In the genomic region with DNA sequence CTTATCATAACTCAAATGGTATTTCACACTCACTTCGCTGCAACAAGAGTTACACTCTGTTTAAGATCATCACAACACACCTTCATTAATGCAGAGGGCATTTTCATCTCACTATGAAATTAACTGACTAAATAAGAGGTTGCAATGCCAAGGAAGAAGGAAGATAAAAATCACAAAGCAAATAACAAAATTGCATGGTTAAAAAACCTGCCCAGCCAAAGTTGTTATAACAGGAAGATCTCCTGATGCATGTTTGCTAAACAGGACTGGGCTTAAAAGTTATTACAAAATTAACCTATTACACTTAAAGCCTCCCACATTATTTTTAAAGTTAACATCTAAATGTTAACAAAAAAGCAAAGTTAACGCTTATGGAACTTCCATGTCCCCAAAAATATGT, we compare ENCODE assay signal across 18 cellular contexts. TPM values are rescaled to one million over a fixed set of nuclear protein-coding genes. Genes with fewer than 3 reads are reported as not detected.
A peak's percentile ranks its signal among the peaks of the same experiment; 100 is the strongest.
DNase-seq lines count a peak whose midpoint lies in the region; ATAC-seq and TF ChIP-seq lines count a peak whose summit lies in the region.
"Had no signal": no experiment of that assay in that cellular context is flagged by ENCODE, and none has a peak within 500 bp of the region (broad histone marks: within the 10 kb centered on the region; RNA-seq: fewer than 3 reads in every experiment).

No MANE protein-coding gene starts in this region.

- intact Hi-C loops in PC-3 (cut with micrococcal nuclease): no loop called here
- intact Hi-C loops in prostate gland (cut with DNase I): no loop called here

- ATAC-seq in PC-3: no peak
- ATAC-seq: GM23338 had no signal

- H3K4me3 ChIP-seq in PC-3 (ENCODE audit: low read length) (no peak overlapping the region), prostate gland (no peak overlapping the region)
- H3K4me3 ChIP-seq: BLaER1 treated with 17β-estradiol and CSF1 and Interleukin-3, amounts not matched to agents 10 nM and 100 nM; GM23338 had no signal

- no peak overlapping the region for H2AFZ ChIP-seq in PC-3 (ENCODE audit: low read length)
- H2AFZ ChIP-seq: GM23338 had no signal

- no TSS peak for BruUV-seq in PC-3 (replicated peaks; lab: Mats Ljungman, UMichigan)

- H3K27ac ChIP-seq in PC-3 (ENCODE audit: low read length) (no peak overlapping the region), prostate gland (peak overlapping the region; percentile 60 to 90)
- H3K27ac ChIP-seq: BLaER1 treated with 17β-estradiol and CSF1 and Interleukin-3, amounts not matched to agents 10 nM and 100 nM had no signal

- H3K4me1 ChIP-seq in PC-3 (ENCODE audit: insufficient read depth, low read length) (no peaks in the 10 kb centered on the region), prostate gland (replicated peaks) (peaks cover 11% of the 10 kb centered on the region)
- H3K4me1 ChIP-seq: BLaER1 treated with 17β-estradiol and CSF1 and Interleukin-3, amounts not matched to agents 10 nM and 100 nM had no signal

- H3F3A ChIP-seq in PC-3 (ENCODE audit: low read length, unreplicated experiment): no peaks in the 10 kb centered on the region

- no peaks in the 10 kb centered on the region for H3K9me3 ChIP-seq in PC-3 (ENCODE audit: low read length)
- no peaks in the 10 kb centered on the region for H3K9me3 ChIP-seq in prostate gland
- H3K9me3 ChIP-seq: BLaER1 treated with 17β-estradiol and CSF1 and Interleukin-3, amounts not matched to agents 10 nM and 100 nM had no signal

- no peak overlapping the region for H3K4me2 ChIP-seq in PC-3 (ENCODE audit: low read length)
- H3K4me2 ChIP-seq: BLaER1 treated with 17β-estradiol and CSF1 and Interleukin-3, amounts not matched to agents 10 nM and 100 nM; GM23338 had no signal

- H3K36me3 ChIP-seq in PC-3 (ENCODE audit: low read depth, low read length) (no peaks in the 10 kb centered on the region), prostate gland (no peaks in the 10 kb centered on the region)
- H3K36me3 ChIP-seq: BLaER1 treated with 17β-estradiol and CSF1 and Interleukin-3, amounts not matched to agents 10 nM and 100 nM had no signal

- no peaks in the 10 kb centered on the region for H4K20me1 ChIP-seq in PC-3 (ENCODE audit: low read length)
- H4K20me1 ChIP-seq: BLaER1 treated with 17β-estradiol and CSF1 and Interleukin-3, amounts not matched to agents 10 nM and 100 nM had no signal

- H3K9me2 ChIP-seq in PC-3 (replicated peaks; ENCODE audit: low read length): no peaks in the 10 kb centered on the region

- H3K9ac ChIP-seq in PC-3 (ENCODE audit: low read length): no peak overlapping the region
- H3K9ac ChIP-seq: BLaER1 treated with 17β-estradiol and CSF1 and Interleukin-3, amounts not matched to agents 10 nM and 100 nM had no signal

- 49% methylated on average over 2 of the region's 2 CpGs for WGBS in prostate gland

- TF ChIP-seq CTCF in PC-3 (conservative IDR thresholded peaks at IDR 0.05; ENCODE audit: low read depth, low read length) (no peak), prostate gland (IDR thresholded peaks at IDR 0.05) (no peak)

- POLR2A ChIA-PET in PC-3 (lab: Charles Lee; ENCODE audit: unreplicated experiment): no interaction called here

- CTCF ChIA-PET in PC-3 (lab: Charles Lee): no interaction called here

- no peaks in the 10 kb centered on the region for H3K79me2 ChIP-seq in PC-3 (ENCODE audit: low read length)

- DNase-seq in SIG-M5 treated with dmso at 0.1 percent for 504 hours (lab: John Stamatoyannopoulos, UW; ENCODE audit: unreplicated experiment) (peak; percentile 5), SIG-M5 (lab: John Stamatoyannopoulos, UW) (no peak), PC-3 (peak; percentile 19), prostate gland (ENCODE audit: low spot score) (peak; percentile 48), NCI-H1694 (lab: John Stamatoyannopoulos, UW) (no peak), DMS153 (lab: John Stamatoyannopoulos, UW) (no peak), ureter (ENCODE audit: low spot score) (no peak)
- DNase-seq: CD4-positive, CD25-positive, alpha-beta regulatory T cell; CD8-positive, alpha-beta memory T cell; COR-L47; DMS 273 treated with DMSO at 0.1 percent for 48 hours; GDM1; HCEC 1CT had no signal

- H3K27me3 ChIP-seq in PC-3 (ENCODE audit: low read length) (peaks cover 26% of the 10 kb centered on the region), prostate gland (replicated peaks; ENCODE audit: insufficient read depth) (no peaks in the 10 kb centered on the region)
- H3K27me3 ChIP-seq: BLaER1 treated with 17β-estradiol and CSF1 and Interleukin-3, amounts not matched to agents 10 nM and 100 nM had no signal

- TF ChIP-seq POLR2A in prostate gland (IDR thresholded peaks at IDR 0.05): no peak

RNA-seq across cellular contexts. Expression of a gene that starts 11.8 kb away (rescaled TPM):
- total RNA-seq in PC-3 (2014; rRNA removed): 0.07 and 0.63 TPM in 2 replicates
- total RNA-seq in prostate gland: 10 to 100 TPM; 56.7 to 66.7 TPM
- total RNA-seq in ureter: 26.6 TPM
- total RNA-seq: A172; B cell; CD4-positive, CD25-positive, alpha-beta regulatory T cell; CD8-positive, alpha-beta memory T cell; HT-29 had no signal

Comparison
In these comparisons a context has a peak if more than half of its experiments do, and no peak if none do; other contexts are left out.
1. DNase-seq: peak in SIG-M5 treated with dmso at 0.1 percent for 504 hours (single experiment), PC-3 (single experiment) and prostate gland (single experiment); none in SIG-M5 (single experiment), NCI-H1694 (single experiment), DMS153 (single experiment) and ureter (single experiment).
2. RNA of a gene that starts 11.8 kb away (total RNA-seq): 56.7 to 66.7 TPM in prostate gland and 26.6 TPM in ureter (single experiment); 0.07 to 0.63 TPM in PC-3; every median in the first group is over 10 times any median in the second.